Comparison of ENCODE assay signal across 1 cellular context in the genomic region with DNA sequence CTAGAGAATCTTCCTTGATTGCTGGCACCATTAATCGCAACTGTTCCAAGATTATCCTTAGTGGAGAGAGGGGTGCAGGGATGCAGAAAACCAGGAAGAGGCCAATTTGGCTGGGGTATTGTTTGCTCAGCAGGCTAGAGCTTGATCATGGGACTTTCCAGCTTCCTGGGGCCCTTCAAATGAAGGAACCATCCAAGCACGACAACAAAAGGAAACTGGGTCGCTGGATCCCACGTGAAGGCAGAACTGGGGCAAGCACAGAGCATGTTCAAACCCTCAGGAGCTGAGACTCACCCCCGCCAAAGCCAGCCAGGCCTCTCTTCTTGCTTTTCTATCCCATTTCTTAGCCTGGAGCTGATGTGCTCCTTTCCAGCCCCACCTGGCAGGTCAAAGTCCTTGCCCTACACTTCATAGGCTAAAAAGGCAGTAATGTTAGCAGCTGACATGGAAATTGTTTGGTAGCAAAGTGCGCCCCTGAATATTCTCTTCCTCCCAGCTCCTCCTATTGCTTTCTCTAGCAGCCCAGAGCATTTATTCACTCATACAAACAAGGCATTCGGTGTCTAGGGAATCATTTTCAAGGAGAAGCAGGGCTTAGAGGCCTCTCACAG.
TF ChIP-seq lines count a peak whose summit lies in the region.

No MANE protein-coding gene starts in this region.

TF ChIP-seq in HepG2, 621 proteins besides CTCF, POLR2A, EP300 and RAD21:
- TF ChIP-seq ZUFSP (CRISPR knock-in tag; IDR thresholded peaks at IDR 0.05; ENCODE audit: borderline replicate concordance) (no peak), AHDC1 (CRISPR knock-in tag; IDR thresholded peaks at IDR 0.05; ENCODE audit: borderline replicate concordance) (no peak), ARNT (IDR thresholded peaks at IDR 0.05) (no peak), ZKSCAN8 (CRISPR knock-in tag; IDR thresholded peaks at IDR 0.05; ENCODE audit: borderline replicate concordance) (no peak), CENPBD1 (CRISPR knock-in tag; IDR thresholded peaks at IDR 0.05; ENCODE audit: borderline replicate concordance, low read depth) (no peak), HMG20B (CRISPR knock-in tag; conservative IDR thresholded peaks at IDR 0.05) (no peak), HNRNPL (IDR thresholded peaks at IDR 0.05; ENCODE audit: low read depth, low read length) (no peak), FOXP4 (CRISPR knock-in tag; IDR thresholded peaks at IDR 0.05) (no peak)
- TF ChIP-seq, protein P1, sequence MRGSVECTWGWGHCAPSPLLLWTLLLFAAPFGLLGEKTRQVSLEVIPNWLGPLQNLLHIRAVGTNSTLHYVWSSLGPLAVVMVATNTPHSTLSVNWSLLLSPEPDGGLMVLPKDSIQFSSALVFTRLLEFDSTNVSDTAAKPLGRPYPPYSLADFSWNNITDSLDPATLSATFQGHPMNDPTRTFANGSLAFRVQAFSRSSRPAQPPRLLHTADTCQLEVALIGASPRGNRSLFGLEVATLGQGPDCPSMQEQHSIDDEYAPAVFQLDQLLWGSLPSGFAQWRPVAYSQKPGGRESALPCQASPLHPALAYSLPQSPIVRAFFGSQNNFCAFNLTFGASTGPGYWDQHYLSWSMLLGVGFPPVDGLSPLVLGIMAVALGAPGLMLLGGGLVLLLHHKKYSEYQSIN (CRISPR knock-in tag; IDR thresholded peaks at IDR 0.05; ENCODE audit: borderline replicate concordance) = no peak
